Comparison of ENCODE assay signal across 1 cellular context in the genomic region with DNA sequence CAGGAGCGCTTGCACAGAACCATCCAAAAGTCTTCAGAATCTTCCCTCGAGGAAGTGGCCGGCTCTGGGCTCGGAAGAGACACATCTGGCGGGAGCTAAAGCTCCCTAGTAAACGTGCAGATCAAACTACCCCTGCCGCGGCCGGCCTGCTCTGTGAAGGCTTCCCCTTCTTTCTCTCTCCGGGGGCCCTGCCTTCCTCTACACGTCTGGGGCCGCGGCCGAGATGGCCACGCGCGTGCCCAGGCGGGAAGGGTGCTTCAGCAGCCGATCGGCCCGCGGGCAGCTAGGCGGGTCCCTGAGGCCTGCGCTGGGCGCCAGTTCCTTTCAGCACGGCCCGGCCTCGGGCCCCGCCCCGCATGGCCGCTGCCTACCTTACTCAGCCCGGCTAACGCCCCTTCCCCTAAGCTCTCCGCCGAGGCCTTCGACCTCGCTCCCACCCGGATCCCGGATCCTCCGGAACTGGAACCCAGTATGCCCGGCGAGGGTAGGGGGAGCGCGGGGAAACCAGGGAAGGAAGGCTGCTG.
A peak's percentile ranks its signal among the peaks of the same experiment; 100 is the strongest.
TF ChIP-seq lines count a peak whose summit lies in the region.

No MANE protein-coding gene starts in this region.

TF ChIP-seq in HepG2, 621 proteins besides CTCF, POLR2A, EP300 and RAD21 (continued from another document and continues in another):
- TF ChIP-seq ZBTB38 (CRISPR knock-in tag; IDR thresholded peaks at IDR 0.05) = no peak
- no peak for TF ChIP-seq ATF7 (IDR thresholded peaks at IDR 0.05)
- no peak for TF ChIP-seq ATF7 (CRISPR knock-in tag; IDR thresholded peaks at IDR 0.05)
- no peak for TF ChIP-seq ZMYM3 (CRISPR knock-in tag; IDR thresholded peaks at IDR 0.05)
- no peak for TF ChIP-seq HOXD1 (CRISPR knock-in tag; IDR thresholded peaks at IDR 0.05)
- TF ChIP-seq ZNF780A (CRISPR knock-in tag; IDR thresholded peaks at IDR 0.05) = no peak
- TF ChIP-seq, protein P1, sequence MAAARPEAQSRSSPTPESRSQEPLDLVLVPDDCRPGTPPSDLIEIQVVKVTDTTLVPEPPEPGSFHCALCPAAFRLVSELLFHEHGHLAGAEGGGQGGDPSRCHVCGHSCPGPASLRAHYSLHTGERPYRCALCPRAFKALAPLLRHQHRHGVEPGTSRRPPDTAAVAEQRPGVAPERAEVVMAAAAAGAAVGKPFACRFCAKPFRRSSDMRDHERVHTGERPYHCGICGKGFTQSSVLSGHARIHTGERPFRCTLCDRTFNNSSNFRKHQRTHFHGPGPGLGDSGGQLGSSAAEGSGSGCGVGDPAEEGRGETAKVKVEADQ (CRISPR knock-in tag; IDR thresholded peaks at IDR 0.05; ENCODE audit: borderline replicate concordance) = no peak
- no peak for TF ChIP-seq BRCA1 (CRISPR knock-in tag; IDR thresholded peaks at IDR 0.05)
- no peak for TF ChIP-seq CREBL2 (CRISPR knock-in tag; IDR thresholded peaks at IDR 0.05; ENCODE audit: borderline replicate concordance)
- TF ChIP-seq SMAD9 (CRISPR knock-in tag; IDR thresholded peaks at IDR 0.05) = no peak
- TF ChIP-seq NR3C1 (CRISPR knock-in tag; IDR thresholded peaks at IDR 0.05) = no peak
- TF ChIP-seq ZNF230 (CRISPR knock-in tag; IDR thresholded peaks at IDR 0.05) = no peak
- TF ChIP-seq MIER2 (CRISPR knock-in tag; IDR thresholded peaks at IDR 0.05) = no peak
- no peak for TF ChIP-seq JDP2 (CRISPR knock-in tag; IDR thresholded peaks at IDR 0.05; ENCODE audit: borderline replicate concordance)
- TF ChIP-seq SAP130 (CRISPR knock-in tag; IDR thresholded peaks at IDR 0.05; ENCODE audit: low read depth) = no peak
- no peak; the same call in 1 of the 2 replicates for TF ChIP-seq MEF2D (CRISPR knock-in tag; IDR thresholded peaks at IDR 0.05)
- no peak for TF ChIP-seq HMGXB3 (CRISPR knock-in tag; IDR thresholded peaks at IDR 0.05; ENCODE audit: borderline replicate concordance)
- no peak for TF ChIP-seq FOXJ3 (CRISPR knock-in tag; IDR thresholded peaks at IDR 0.05; ENCODE audit: borderline replicate concordance)
- no peak for TF ChIP-seq ZNF563 (CRISPR knock-in tag; IDR thresholded peaks at IDR 0.05)
- TF ChIP-seq ZNF280D (CRISPR knock-in tag; IDR thresholded peaks at IDR 0.05) = 0 out of 2 replicates have a peak, but pooled peaks have one; percentile 26
- no peak for TF ChIP-seq MTA3 (CRISPR knock-in tag; IDR thresholded peaks at IDR 0.05)
- TF ChIP-seq ATM (IDR thresholded peaks at IDR 0.05; ENCODE audit: borderline replicate concordance) = no peak
- no peak for TF ChIP-seq ZC3H4 (CRISPR knock-in tag; IDR thresholded peaks at IDR 0.05; ENCODE audit: borderline replicate concordance)
- TF ChIP-seq ZNF674 (CRISPR knock-in tag; IDR thresholded peaks at IDR 0.05; ENCODE audit: low read depth) = no peak
- TF ChIP-seq FOXA1 (IDR thresholded peaks at IDR 0.05) = no peak
- TF ChIP-seq FOXA1 (CRISPR knock-in tag; IDR thresholded peaks at IDR 0.05) = no peak
- peak; percentile 23; the same call in 1 of the 2 replicates for TF ChIP-seq TOPORS (CRISPR knock-in tag; IDR thresholded peaks at IDR 0.05)
- no peak for TF ChIP-seq FOXA3 (CRISPR knock-in tag; IDR thresholded peaks at IDR 0.05)
- no peak for TF ChIP-seq KLF15 (CRISPR knock-in tag; IDR thresholded peaks at IDR 0.05; ENCODE audit: borderline replicate concordance)
- no peak for TF ChIP-seq ZNF761 (CRISPR knock-in tag; conservative IDR thresholded peaks at IDR 0.05)
- TF ChIP-seq ZFP36L1 (CRISPR knock-in tag; IDR thresholded peaks at IDR 0.05) = 0 out of 2 replicates have a peak, but pooled peaks have one; percentile 56
- TF ChIP-seq, protein P2, sequence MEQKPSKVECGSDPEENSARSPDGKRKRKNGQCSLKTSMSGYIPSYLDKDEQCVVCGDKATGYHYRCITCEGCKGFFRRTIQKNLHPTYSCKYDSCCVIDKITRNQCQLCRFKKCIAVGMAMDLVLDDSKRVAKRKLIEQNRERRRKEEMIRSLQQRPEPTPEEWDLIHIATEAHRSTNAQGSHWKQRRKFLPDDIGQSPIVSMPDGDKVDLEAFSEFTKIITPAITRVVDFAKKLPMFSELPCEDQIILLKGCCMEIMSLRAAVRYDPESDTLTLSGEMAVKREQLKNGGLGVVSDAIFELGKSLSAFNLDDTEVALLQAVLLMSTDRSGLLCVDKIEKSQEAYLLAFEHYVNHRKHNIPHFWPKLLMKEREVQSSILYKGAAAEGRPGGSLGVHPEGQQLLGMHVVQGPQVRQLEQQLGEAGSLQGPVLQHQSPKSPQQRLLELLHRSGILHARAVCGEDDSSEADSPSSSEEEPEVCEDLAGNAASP (CRISPR knock-in tag; IDR thresholded peaks at IDR 0.05; ENCODE audit: borderline replicate concordance) = no peak
- TF ChIP-seq ZSCAN21 (CRISPR knock-in tag; IDR thresholded peaks at IDR 0.05; ENCODE audit: borderline replicate concordance) = no peak; the same call in 1 of the 2 replicates
- TF ChIP-seq SMARCC2 (IDR thresholded peaks at IDR 0.05) = no peak
- no peak for TF ChIP-seq ZNF564 (CRISPR knock-in tag; IDR thresholded peaks at IDR 0.05)
- no peak for TF ChIP-seq ZNF747 (CRISPR knock-in tag; IDR thresholded peaks at IDR 0.05; ENCODE audit: borderline replicate concordance)
- TF ChIP-seq ZNF292 (CRISPR knock-in tag; IDR thresholded peaks at IDR 0.05; ENCODE audit: borderline replicate concordance, low read depth) = no peak
- no peak for TF ChIP-seq RCOR2 (CRISPR knock-in tag; IDR thresholded peaks at IDR 0.05)
- no peak for TF ChIP-seq SRF (IDR thresholded peaks at IDR 0.05; ENCODE audit: low read depth, low read length)
- no peak for TF ChIP-seq REXO4 (CRISPR knock-in tag; IDR thresholded peaks at IDR 0.05; ENCODE audit: borderline replicate concordance)
- no peak for TF ChIP-seq HES4 (CRISPR knock-in tag; IDR thresholded peaks at IDR 0.05; ENCODE audit: borderline replicate concordance)
- TF ChIP-seq, protein P3, sequence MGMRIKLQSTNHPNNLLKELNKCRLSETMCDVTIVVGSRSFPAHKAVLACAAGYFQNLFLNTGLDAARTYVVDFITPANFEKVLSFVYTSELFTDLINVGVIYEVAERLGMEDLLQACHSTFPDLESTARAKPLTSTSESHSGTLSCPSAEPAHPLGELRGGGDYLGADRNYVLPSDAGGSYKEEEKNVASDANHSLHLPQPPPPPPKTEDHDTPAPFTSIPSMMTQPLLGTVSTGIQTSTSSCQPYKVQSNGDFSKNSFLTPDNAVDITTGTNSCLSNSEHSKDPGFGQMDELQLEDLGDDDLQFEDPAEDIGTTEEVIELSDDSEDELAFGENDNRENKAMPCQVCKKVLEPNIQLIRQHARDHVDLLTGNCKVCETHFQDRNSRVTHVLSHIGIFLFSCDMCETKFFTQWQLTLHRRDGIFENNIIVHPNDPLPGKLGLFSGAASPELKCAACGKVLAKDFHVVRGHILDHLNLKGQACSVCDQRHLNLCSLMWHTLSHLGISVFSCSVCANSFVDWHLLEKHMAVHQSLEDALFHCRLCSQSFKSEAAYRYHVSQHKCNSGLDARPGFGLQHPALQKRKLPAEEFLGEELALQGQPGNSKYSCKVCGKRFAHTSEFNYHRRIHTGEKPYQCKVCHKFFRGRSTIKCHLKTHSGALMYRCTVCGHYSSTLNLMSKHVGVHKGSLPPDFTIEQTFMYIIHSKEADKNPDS (CRISPR knock-in tag; IDR thresholded peaks at IDR 0.05) = no peak
- TF ChIP-seq MXD4 (CRISPR knock-in tag; IDR thresholded peaks at IDR 0.05) = no peak
- TF ChIP-seq, protein P4, sequence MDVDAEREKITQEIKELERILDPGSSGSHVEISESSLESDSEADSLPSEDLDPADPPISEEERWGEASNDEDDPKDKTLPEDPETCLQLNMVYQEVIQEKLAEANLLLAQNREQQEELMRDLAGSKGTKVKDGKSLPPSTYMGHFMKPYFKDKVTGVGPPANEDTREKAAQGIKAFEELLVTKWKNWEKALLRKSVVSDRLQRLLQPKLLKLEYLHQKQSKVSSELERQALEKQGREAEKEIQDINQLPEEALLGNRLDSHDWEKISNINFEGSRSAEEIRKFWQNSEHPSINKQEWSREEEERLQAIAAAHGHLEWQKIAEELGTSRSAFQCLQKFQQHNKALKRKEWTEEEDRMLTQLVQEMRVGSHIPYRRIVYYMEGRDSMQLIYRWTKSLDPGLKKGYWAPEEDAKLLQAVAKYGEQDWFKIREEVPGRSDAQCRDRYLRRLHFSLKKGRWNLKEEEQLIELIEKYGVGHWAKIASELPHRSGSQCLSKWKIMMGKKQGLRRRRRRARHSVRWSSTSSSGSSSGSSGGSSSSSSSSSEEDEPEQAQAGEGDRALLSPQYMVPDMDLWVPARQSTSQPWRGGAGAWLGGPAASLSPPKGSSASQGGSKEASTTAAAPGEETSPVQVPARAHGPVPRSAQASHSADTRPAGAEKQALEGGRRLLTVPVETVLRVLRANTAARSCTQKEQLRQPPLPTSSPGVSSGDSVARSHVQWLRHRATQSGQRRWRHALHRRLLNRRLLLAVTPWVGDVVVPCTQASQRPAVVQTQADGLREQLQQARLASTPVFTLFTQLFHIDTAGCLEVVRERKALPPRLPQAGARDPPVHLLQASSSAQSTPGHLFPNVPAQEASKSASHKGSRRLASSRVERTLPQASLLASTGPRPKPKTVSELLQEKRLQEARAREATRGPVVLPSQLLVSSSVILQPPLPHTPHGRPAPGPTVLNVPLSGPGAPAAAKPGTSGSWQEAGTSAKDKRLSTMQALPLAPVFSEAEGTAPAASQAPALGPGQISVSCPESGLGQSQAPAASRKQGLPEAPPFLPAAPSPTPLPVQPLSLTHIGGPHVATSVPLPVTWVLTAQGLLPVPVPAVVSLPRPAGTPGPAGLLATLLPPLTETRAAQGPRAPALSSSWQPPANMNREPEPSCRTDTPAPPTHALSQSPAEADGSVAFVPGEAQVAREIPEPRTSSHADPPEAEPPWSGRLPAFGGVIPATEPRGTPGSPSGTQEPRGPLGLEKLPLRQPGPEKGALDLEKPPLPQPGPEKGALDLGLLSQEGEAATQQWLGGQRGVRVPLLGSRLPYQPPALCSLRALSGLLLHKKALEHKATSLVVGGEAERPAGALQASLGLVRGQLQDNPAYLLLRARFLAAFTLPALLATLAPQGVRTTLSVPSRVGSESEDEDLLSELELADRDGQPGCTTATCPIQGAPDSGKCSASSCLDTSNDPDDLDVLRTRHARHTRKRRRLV (CRISPR knock-in tag; IDR thresholded peaks at IDR 0.05) = no peak
- TF ChIP-seq RBM22 (optimal IDR thresholded peaks at IDR 0.05; ENCODE audit: low read length) = no peak
- no peak for TF ChIP-seq ZNF510 (CRISPR knock-in tag; IDR thresholded peaks at IDR 0.05; ENCODE audit: low read depth)
- TF ChIP-seq ZZZ3 (CRISPR knock-in tag; IDR thresholded peaks at IDR 0.05; ENCODE audit: borderline replicate concordance) = no peak
